ENCODE assay signal across 24 cellular contexts in genomic region chr9:995776-996175, GRCh38. TPM values are rescaled to one million over a fixed set of nuclear protein-coding genes. Genes with fewer than 3 reads are reported as not detected.
DNase-seq lines count a peak whose midpoint lies in the region; ATAC-seq and TF ChIP-seq lines count a peak whose summit lies in the region.
"Had no signal": no experiment of that assay in that cellular context is flagged by ENCODE, and none has a peak within 500 bp of the region (broad histone marks: within the 10 kb centered on the region; RNA-seq: fewer than 3 reads in every experiment).

No MANE protein-coding gene starts in this region.

- no peak overlapping the region for H3K27ac Mint-ChIP-seq in progenitor cell of endocrine pancreas
- no peak overlapping the region for H3K27ac Mint-ChIP-seq in endodermal cell
- H3K27ac Mint-ChIP-seq: memory B cell, neural progenitor cell had no signal

- H3K27me3 Mint-ChIP-seq in progenitor cell of endocrine pancreas (peaks cover 34% of the 10 kb centered on the region), endodermal cell (ENCODE audit: insufficient read depth) (peaks cover 51% of the 10 kb centered on the region)

- no peak overlapping the region for H3K4me2 ChIP-seq in GM23248 (ENCODE audit: unreplicated experiment)
- H3K4me2 ChIP-seq in PC-3 (ENCODE audit: low read length), result peak overlapping the region; percentile 72
- H3K4me2 ChIP-seq: neural progenitor cell, PC-9 had no signal

- H3K27me3 ChIP-seq in GM23248 (replicated peaks; ENCODE audit: insufficient read depth), result peaks cover 26% of the 10 kb centered on the region
- no peaks in the 10 kb centered on the region for H3K27me3 ChIP-seq in PC-3 (ENCODE audit: low read length)
- peaks cover 0 to 1% (median 1%) of the 10 kb centered on the region in 3 donors for H3K27me3 ChIP-seq in skeletal muscle tissue (ENCODE audit: control insufficient read depth in 3 of 3, insufficient read depth in 3 of 3, low read length in 3 of 3)
- H3K27me3 ChIP-seq in endodermal cell (ENCODE audit: control insufficient read depth, insufficient read depth, low read length, poor library complexity, severe bottlenecking), result peaks cover 17% of the 10 kb centered on the region

- H2AFZ ChIP-seq in GM23248 (no peak overlapping the region), PC-3 (ENCODE audit: low read length) (no peak overlapping the region)
- H2AFZ ChIP-seq: neural progenitor cell, PC-9 had no signal

- H3K36me3 ChIP-seq in GM23248 (ENCODE audit: low read depth) (no peaks in the 10 kb centered on the region), PC-3 (ENCODE audit: low read depth, low read length) (no peaks in the 10 kb centered on the region), skeletal muscle tissue (ENCODE audit: control insufficient read depth in 3 of 3, insufficient read depth in 3 of 3, low read length in 3 of 3) (no peaks in the 10 kb centered on the region), endodermal cell (ENCODE audit: control insufficient read depth, insufficient read depth, low read length) (no peaks in the 10 kb centered on the region)
- H3K36me3 ChIP-seq: cardiac muscle cell, neural progenitor cell had no signal

- H3K4me1 ChIP-seq in GM23248 (ENCODE audit: insufficient read depth), result no peaks in the 10 kb centered on the region
- H3K4me1 ChIP-seq in PC-3 (ENCODE audit: insufficient read depth, low read length), result peaks cover 18% of the 10 kb centered on the region
- H3K4me1 ChIP-seq in skeletal muscle tissue (ENCODE audit: control insufficient read depth in 3 of 3, insufficient read depth in 3 of 3, low read length in 3 of 3), result peaks cover 0 to 3% (median 0%) of the 10 kb centered on the region in 3 donors
- no peaks in the 10 kb centered on the region for H3K4me1 ChIP-seq in endodermal cell (ENCODE audit: control insufficient read depth, insufficient read depth, low read length)
- H3K4me1 ChIP-seq: neural progenitor cell had no signal

- POLR2A ChIA-PET in PC-3 (lab: Charles Lee; ENCODE audit: unreplicated experiment), result no interaction called here

- H3K9ac ChIP-seq in GM23248 (no peak overlapping the region), PC-3 (ENCODE audit: low read length) (peak overlapping the region; percentile 28; the same call in 1 of the 2 replicates), skeletal muscle tissue (ENCODE audit: low read depth in 1 of 3, low read length in 3 of 3) (no peak overlapping the region), endodermal cell (ENCODE audit: extremely low read depth, low read length, poor library complexity, severe bottlenecking) (no peak overlapping the region)
- H3K9ac ChIP-seq: neural progenitor cell had no signal

- no TSS peak for BruUV-seq in PC-3 (replicated peaks; lab: Mats Ljungman, UMichigan)

- intact Hi-C loops in PC-3 (cut with micrococcal nuclease), result no loop called here

- in situ Hi-C loops in GM23248 (cut with MboI), result loop anchor here (25.0 kb wide), 1 partner anchor 383 kb away; no protein-coding TSS in a partner anchor

- no peaks in the 10 kb centered on the region for H3K36me3 Mint-ChIP-seq in progenitor cell of endocrine pancreas (ENCODE audit: insufficient read depth)
- no peaks in the 10 kb centered on the region for H3K36me3 Mint-ChIP-seq in endodermal cell (ENCODE audit: low read depth)
- H3K36me3 Mint-ChIP-seq: memory B cell had no signal

- ATAC-seq in PC-3, result peak; percentile 92
- ATAC-seq: sciatic nerve had no signal

- peak; percentile 50 for DNase-seq in GM23248
- DNase-seq in PC-3, result peak; percentile 79
- peak; percentile 23 for DNase-seq in fibroblast of villous mesenchyme (ENCODE audit: low read depth)
- DNase-seq in iPS-NIHi11 (ENCODE audit: low spot score), result no peak
- DNase-seq in progenitor cell of endocrine pancreas (ENCODE audit: low spot score, unreplicated experiment), result no peak
- DNase-seq in endodermal cell, result no peak
- DNase-seq: activated CD4-positive, CD25-positive, alpha-beta regulatory T cell treated with anti-CD3 and anti-CD28 coated beads, Interleukin-2, amount 50 U/mL, for 72 hours; activated naive CD4-positive, alpha-beta T cell treated with Interleukin-2 at 50 U/mL for 16 hours; DMS79 treated with DMSO at 0.1 percent for 48 hours; effector CD4-positive, alpha-beta T cell; foreskin melanocyte; GOT3; NCI-H1105 treated with DMSO at 0.1 percent for 48 hours; PC-9; stimulated activated CD4-positive, alpha-beta T cell treated with anti-CD3 and anti-CD28 coated beads, Interleukin-4, amount 100 ng/mL, for 4 hours had no signal

- H3K79me2 ChIP-seq in GM23248 (ENCODE audit: insufficient read depth) (no peaks in the 10 kb centered on the region), PC-3 (ENCODE audit: low read length) (no peaks in the 10 kb centered on the region)

- H3K4me3 ChIP-seq in GM23248 (no peak overlapping the region), PC-3 (ENCODE audit: low read length) (0 out of 2 replicates have a peak overlapping the region, but pooled peaks have one; percentile 12), fibroblast of villous mesenchyme (ENCODE audit: low read depth, low read length) (no peak overlapping the region), skeletal muscle tissue (ENCODE audit: low read length in 3 of 3) (no peak overlapping the region), endodermal cell (ENCODE audit: low read length) (no peak overlapping the region)
- H3K4me3 ChIP-seq: cardiac muscle cell, neural progenitor cell, PC-9 had no signal

- no peaks in the 10 kb centered on the region for H3K9me3 ChIP-seq in GM23248 (ENCODE audit: low read depth)
- H3K9me3 ChIP-seq in PC-3 (ENCODE audit: low read length), result no peaks in the 10 kb centered on the region
- no peaks in the 10 kb centered on the region for H3K9me3 ChIP-seq in skeletal muscle tissue (ENCODE audit: control insufficient read depth in 3 of 3, low read length in 3 of 3)
- peaks cover 26% of the 10 kb centered on the region for H3K9me3 ChIP-seq in endodermal cell (ENCODE audit: control insufficient read depth, low read length)

- H3F3A ChIP-seq in GM23248 (ENCODE audit: insufficient read depth) (peaks cover 11% of the 10 kb centered on the region; the same call in 1 of the 2 replicates), PC-3 (ENCODE audit: low read length, unreplicated experiment) (peaks cover 4% of the 10 kb centered on the region)

- H3K4me3 Mint-ChIP-seq in progenitor cell of endocrine pancreas (ENCODE audit: low read depth), result no peak overlapping the region
- H3K4me3 Mint-ChIP-seq in endodermal cell, result no peak overlapping the region
- H3K4me3 Mint-ChIP-seq: memory B cell, neural progenitor cell had no signal

- H3K9me2 ChIP-seq in GM23248 (ENCODE audit: insufficient read depth) (no peaks in the 10 kb centered on the region), PC-3 (replicated peaks; ENCODE audit: low read length) (no peaks in the 10 kb centered on the region)

- no peak overlapping the region for H3K27ac ChIP-seq in GM23248
- peak overlapping the region; percentile 82 for H3K27ac ChIP-seq in PC-3 (ENCODE audit: low read length)
- peak overlapping the region; percentile 62 for H3K27ac ChIP-seq in skeletal muscle tissue (ENCODE audit: low read depth, low read length)
- H3K27ac ChIP-seq in endodermal cell (ENCODE audit: low read depth, low read length), result no peak overlapping the region
- H3K27ac ChIP-seq: C4-2B, cardiac muscle cell, neural progenitor cell, PC-9 had no signal

- H3K4me1 Mint-ChIP-seq in progenitor cell of endocrine pancreas (ENCODE audit: low read depth), result no peaks in the 10 kb centered on the region
- no peaks in the 10 kb centered on the region for H3K4me1 Mint-ChIP-seq in endodermal cell
- H3K4me1 Mint-ChIP-seq: neural progenitor cell had no signal

- H4K20me1 ChIP-seq in GM23248 (ENCODE audit: insufficient read depth) (no peaks in the 10 kb centered on the region), PC-3 (ENCODE audit: low read length) (no peaks in the 10 kb centered on the region)

- TF ChIP-seq CTCF in PC-3 (conservative IDR thresholded peaks at IDR 0.05; ENCODE audit: low read depth, low read length), result no peak
- TF ChIP-seq CTCF in fibroblast of villous mesenchyme (IDR thresholded peaks at IDR 0.05; ENCODE audit: insufficient read depth, low read depth, low read length), result no peak
- no peak for TF ChIP-seq CTCF in progenitor cell of endocrine pancreas (IDR thresholded peaks at IDR 0.05; ENCODE audit: unreplicated experiment)
- no peak for TF ChIP-seq CTCF in endodermal cell (conservative IDR thresholded peaks at IDR 0.05)

- CTCF ChIA-PET in PC-3 (lab: Charles Lee), result no interaction called here

- no peaks in the 10 kb centered on the region for H3K9me3 Mint-ChIP-seq in progenitor cell of endocrine pancreas (ENCODE audit: low read depth)
- H3K9me3 Mint-ChIP-seq in endodermal cell, result peaks cover 27% of the 10 kb centered on the region
- H3K9me3 Mint-ChIP-seq: memory B cell had no signal

- WGBS in GM23248 (ENCODE audit: low coverage in 1 of 2, low lambda C conversion rate in 2 of 2, missing lambda C conversion rate in 2 of 2), 2 experiments, result 14 to 18% methylated on average over 3 of the region's 3 CpGs
- 73 to 86% methylated on average over 1 to 3 of the region's 3 CpGs for WGBS in endodermal cell (ENCODE audit: insufficient coverage in 1 of 2, insufficient read length in 1 of 2), 2 experiments

RNA-seq across cellular contexts. Expression of gene DMRT3, which starts 19.3 kb away (rescaled TPM):
- total RNA-seq in GM23248 (2014; rRNA removed; shearing (Covaris generic)), result not detected in 2 replicates
- not detected in 2 replicates for polyA plus RNA-seq in GM23248 (2016; fragmentation: Nextera tagmentation; extraction: Ambion mirVana)
- not detected in 2 replicates for total RNA-seq in PC-3 (2014; rRNA removed)
- not detected in 2 replicates for total RNA-seq in fibroblast of villous mesenchyme
- total RNA-seq in skeletal muscle tissue, result under 0.01 TPM
- total RNA-seq in progenitor cell of endocrine pancreas, result 0.34 and 0.53 TPM in 2 replicates
- not detected for total RNA-seq in endodermal cell
- 0.28 TPM for polyA plus RNA-seq in endodermal cell (2013, experiment 1 of 2)
- 0.25 TPM for polyA plus RNA-seq in endodermal cell (2013, experiment 2 of 2)
- total RNA-seq: cardiac muscle cell; NCI-H460; PC-9; T-helper 1 cell treated with Interleukin-12 subunit alpha and Interleukin-12 subunit beta and Interleukin-4 antibody, amounts not matched to agents 30 ng/mL and 1 ng/mL, for 36 hours; urinary bladder had no signal
- polyA plus RNA-seq: cardiac muscle cell had no signal

RNA-seq across cellular contexts. Expression of gene DMRT2, which starts 54.4 kb away (rescaled TPM):
- not detected in 2 replicates for total RNA-seq in GM23248 (2014; rRNA removed; shearing (Covaris generic))
- 0.19 TPM in 1 of 2 replicates, not detected in the other for polyA plus RNA-seq in GM23248 (2016; fragmentation: Nextera tagmentation; extraction: Ambion mirVana)
- total RNA-seq in PC-3 (2014; rRNA removed), result not detected in 2 replicates
- total RNA-seq in fibroblast of villous mesenchyme, result not detected in 2 replicates
- total RNA-seq in skeletal muscle tissue, result 23.5 TPM
- total RNA-seq in progenitor cell of endocrine pancreas, result 1.0 and 1.4 TPM in 2 replicates
- total RNA-seq in endodermal cell, result under 1 TPM in 1 of 2 donors, not detected in 1; 0.24 TPM
- polyA plus RNA-seq in endodermal cell (2013, experiment 1 of 2), result 0.75 TPM
- 0.58 TPM for polyA plus RNA-seq in endodermal cell (2013, experiment 2 of 2)
- total RNA-seq: cardiac muscle cell, NCI-H460, PC-9 had no signal
- polyA plus RNA-seq: cardiac muscle cell had no signal

Comparison
In these comparisons a context has a peak if more than half of its experiments do, and no peak if none do; other contexts are left out.
1. DNase-seq: peak in GM23248 (single experiment), PC-3 (single experiment) and fibroblast of villous mesenchyme (single experiment); none in iPS-NIHi11 (single experiment), progenitor cell of endocrine pancreas (single experiment) and endodermal cell (single experiment).
2. H3K27ac ChIP-seq: peak in PC-3 (single experiment) and skeletal muscle tissue (single experiment); none in GM23248 (single experiment) and endodermal cell (single experiment).
3. RNA of gene DMRT2, which starts 54.4 kb away (total RNA-seq): 23.5 TPM in skeletal muscle tissue (single experiment); 1.0 to 1.4 TPM in progenitor cell of endocrine pancreas, 0.24 TPM in endodermal cell, not detected in PC-3, not detected in GM23248 and not detected in fibroblast of villous mesenchyme; every median in the first group is over 10 times any median in the second.